ENCODE assay signal across 1 cellular context in genomic region chr10:43407576-43408330, GRCh38.
TF ChIP-seq lines count a peak whose summit lies in the region.

No MANE protein-coding gene starts in this region.

TF ChIP-seq in H1, 55 proteins besides CTCF, POLR2A, EP300 and RAD21 (continued from another document):
- TF ChIP-seq POLR2AphosphoS5 (IDR thresholded peaks at IDR 0.05; ENCODE audit: low read depth, low read length) = peak; percentile 74
- TF ChIP-seq, protein P1, sequence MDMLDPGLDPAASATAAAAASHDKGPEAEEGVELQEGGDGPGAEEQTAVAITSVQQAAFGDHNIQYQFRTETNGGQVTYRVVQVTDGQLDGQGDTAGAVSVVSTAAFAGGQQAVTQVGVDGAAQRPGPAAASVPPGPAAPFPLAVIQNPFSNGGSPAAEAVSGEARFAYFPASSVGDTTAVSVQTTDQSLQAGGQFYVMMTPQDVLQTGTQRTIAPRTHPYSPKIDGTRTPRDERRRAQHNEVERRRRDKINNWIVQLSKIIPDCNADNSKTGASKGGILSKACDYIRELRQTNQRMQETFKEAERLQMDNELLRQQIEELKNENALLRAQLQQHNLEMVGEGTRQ (IDR thresholded peaks at IDR 0.05; ENCODE audit: low read length) = peak; percentile 21; the same call in 1 of the 2 replicates
- TF ChIP-seq TBP (IDR thresholded peaks at IDR 0.05; ENCODE audit: low read depth, low read length) = peak; percentile 38; the same call in 1 of the 2 replicates
- TF ChIP-seq FOSL1 (IDR thresholded peaks at IDR 0.05; ENCODE audit: insufficient read depth, low read depth, low read length) = no peak
- TF ChIP-seq, protein P2, sequence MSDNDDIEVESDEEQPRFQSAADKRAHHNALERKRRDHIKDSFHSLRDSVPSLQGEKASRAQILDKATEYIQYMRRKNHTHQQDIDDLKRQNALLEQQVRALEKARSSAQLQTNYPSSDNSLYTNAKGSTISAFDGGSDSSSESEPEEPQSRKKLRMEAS (IDR thresholded peaks at IDR 0.05) = peak; percentile 62; the same call in 1 of the 2 replicates
- no peak for TF ChIP-seq JUN (IDR thresholded peaks at IDR 0.05; ENCODE audit: low read depth, low read length)
- peak; percentile 37; the same call in 1 of the 2 replicates for TF ChIP-seq PHF8 (conservative IDR thresholded peaks at IDR 0.05; ENCODE audit: low read depth, low read length)
- no peak for TF ChIP-seq SUZ12 (IDR thresholded peaks at IDR 0.05; ENCODE audit: low read length)
- no peak for TF ChIP-seq CREB1 (IDR thresholded peaks at IDR 0.05)
- peak; percentile 71 for TF ChIP-seq TAF1 (IDR thresholded peaks at IDR 0.05; ENCODE audit: low read depth, low read length)
- no peak for TF ChIP-seq NANOG (IDR thresholded peaks at IDR 0.05; ENCODE audit: insufficient read depth, low read depth, low read length, poor library complexity, severe bottlenecking)
- TF ChIP-seq, protein P3, sequence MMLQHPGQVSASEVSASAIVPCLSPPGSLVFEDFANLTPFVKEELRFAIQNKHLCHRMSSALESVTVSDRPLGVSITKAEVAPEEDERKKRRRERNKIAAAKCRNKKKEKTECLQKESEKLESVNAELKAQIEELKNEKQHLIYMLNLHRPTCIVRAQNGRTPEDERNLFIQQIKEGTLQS (IDR thresholded peaks at IDR 0.05; ENCODE audit: insufficient read depth, low read depth, low read length) = no peak
- no peak for TF ChIP-seq HDAC6 (IDR thresholded peaks at IDR 0.05; ENCODE audit: low read depth, low read length)
- TF ChIP-seq CEBPB (IDR thresholded peaks at IDR 0.05; ENCODE audit: low read depth, low read length) = peak; percentile 98
- peak; percentile 42 for TF ChIP-seq TAF7 (optimal IDR thresholded peaks at IDR 0.05; ENCODE audit: borderline replicate concordance, low read depth, low read length)
- no peak for TF ChIP-seq BACH1 (IDR thresholded peaks at IDR 0.05; ENCODE audit: low read length)
- TF ChIP-seq RFX5 (IDR thresholded peaks at IDR 0.05; ENCODE audit: borderline replicate concordance, low read depth, low read length) = no peak
- TF ChIP-seq SAP30 (IDR thresholded peaks at IDR 0.05; ENCODE audit: insufficient read depth, insufficient replicate concordance, low read length) = peak; percentile 31
- no peak for TF ChIP-seq CBX5 (IDR thresholded peaks at IDR 0.05; ENCODE audit: low read depth, low read length)
- TF ChIP-seq, protein P4, sequence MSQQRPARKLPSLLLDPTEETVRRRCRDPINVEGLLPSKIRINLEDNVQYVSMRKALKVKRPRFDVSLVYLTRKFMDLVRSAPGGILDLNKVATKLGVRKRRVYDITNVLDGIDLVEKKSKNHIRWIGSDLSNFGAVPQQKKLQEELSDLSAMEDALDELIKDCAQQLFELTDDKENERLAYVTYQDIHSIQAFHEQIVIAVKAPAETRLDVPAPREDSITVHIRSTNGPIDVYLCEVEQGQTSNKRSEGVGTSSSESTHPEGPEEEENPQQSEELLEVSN (IDR thresholded peaks at IDR 0.05) = peak; percentile 37; the same call in 1 of the 2 replicates
- TF ChIP-seq CHD2 (IDR thresholded peaks at IDR 0.05; ENCODE audit: low read length) = no peak
- no peak for TF ChIP-seq KDM1A (IDR thresholded peaks at IDR 0.05; ENCODE audit: borderline replicate concordance, low read length)
- TF ChIP-seq HDAC2 (IDR thresholded peaks at IDR 0.05; ENCODE audit: borderline replicate concordance in 1 of 2, low read depth in 2 of 2, low read length in 2 of 2) = peak in 1 of 2 experiments; percentile 27; a peak in 2 of 4 replicates
- TF ChIP-seq RXRA (IDR thresholded peaks at IDR 0.05; ENCODE audit: insufficient read depth, low read depth, low read length) = no peak
- TF ChIP-seq EGR1 (IDR thresholded peaks at IDR 0.05; ENCODE audit: borderline replicate concordance, low read depth, low read length) = peak; percentile 82; the same call in 1 of the 2 replicates
- TF ChIP-seq NRF1 (IDR thresholded peaks at IDR 0.05; ENCODE audit: low read depth, low read length) = no peak
- TF ChIP-seq MAFK (IDR thresholded peaks at IDR 0.05; ENCODE audit: low read depth, low read length) = no peak
- no peak for TF ChIP-seq TCF12 (IDR thresholded peaks at IDR 0.05; ENCODE audit: low read depth, low read length)
- no peak for TF ChIP-seq TEAD4 (IDR thresholded peaks at IDR 0.05; ENCODE audit: low read depth, low read length)
- TF ChIP-seq ZNF274 (IDR thresholded peaks at IDR 0.05; ENCODE audit: borderline replicate concordance, extremely low read depth, low read length) = no peak
- TF ChIP-seq BRCA1 (IDR thresholded peaks at IDR 0.05; ENCODE audit: low read depth, low read length) = no peak
- no peak for TF ChIP-seq BCL11A (IDR thresholded peaks at IDR 0.05; ENCODE audit: low read depth in 2 of 2, low read length in 2 of 2)
- peak; percentile 27 to 68; a peak in 2 of 4 replicates for TF ChIP-seq SIN3A (conservative IDR thresholded peaks at IDR 0.05 in 1 of 2, IDR thresholded peaks at IDR 0.05 in 1 of 2; ENCODE audit: low read depth in 1 of 2, low read length in 2 of 2)
- no peak for TF ChIP-seq YY1 (IDR thresholded peaks at IDR 0.05; ENCODE audit: low read depth, low read length)
- TF ChIP-seq SP4 (IDR thresholded peaks at IDR 0.05; ENCODE audit: low read length) = no peak
